8 cellular contexts compared by ENCODE assay signal in genomic region chr1:153783233-153784190, GRCh38. TPM values are rescaled to one million over a fixed set of nuclear protein-coding genes. Genes with fewer than 3 reads are reported as not detected.
DNase-seq lines count a peak whose midpoint lies in the region; ATAC-seq, FAIRE-seq and TF ChIP-seq lines count a peak whose summit lies in the region.

No MANE protein-coding gene starts in this region.

- H2BK15ac ChIP-seq in H1 (ENCODE audit: low read length): no peak overlapping the region

- no peak overlapping the region for H2BK12ac ChIP-seq in H1 (ENCODE audit: low read depth, low read length)

- peak overlapping the region; percentile 87 for H3K18ac ChIP-seq in H1 (ENCODE audit: extremely low read depth, low read length)

- H3K36me3 ChIP-seq in H1 (ENCODE audit: control insufficient read depth in 2 of 4, insufficient read depth in 4 of 4, low read length in 3 of 4) (no peaks in the 10 kb centered on the region), mesodermal cell (ENCODE audit: control insufficient read depth, insufficient read depth, low read length) (no peaks in the 10 kb centered on the region)

- WGBS in H1 (ENCODE audit: extremely low coverage in 1 of 2, insufficient coverage in 1 of 2, insufficient read length in 1 of 2, insufficient replicate concordance in 2 of 2, low coverage in 1 of 2, low lambda C conversion rate in 2 of 2, missing lambda C conversion rate in 1 of 2), 2 experiments: 6% methylated on average over 54 of the region's 61 CpGs; no CpG with 5 or more reads in 1 of the 2 experiments
- WGBS in mesodermal cell (ENCODE audit: insufficient coverage in 2 of 2), 2 experiments: 5 to 8% methylated on average over 38 to 44 of the region's 61 CpGs

- peak overlapping the region; percentile 86 for H4K8ac ChIP-seq in H1 (ENCODE audit: extremely low read depth, insufficient read depth, low read length)

- no peak for TF ChIP-seq RAD21 in H1 (IDR thresholded peaks at IDR 0.05 in 1 of 2, conservative IDR thresholded peaks at IDR 0.05 in 1 of 2; ENCODE audit: low read depth in 2 of 2, low read length in 2 of 2)

- TF ChIP-seq CTCF in H1 (IDR thresholded peaks at IDR 0.05; ENCODE audit: control extremely low read depth in 1 of 3, insufficient read depth in 1 of 3, low read depth in 1 of 3, low read length in 3 of 3): no peak

- H4K5ac ChIP-seq in H1 (ENCODE audit: insufficient read length, low read depth, low read length): peak overlapping the region; percentile 75

- no peaks in the 10 kb centered on the region; a peak in 1 of 7 replicates for H3K27me3 ChIP-seq in H1 (replicated peaks in 1 of 4; ENCODE audit: control insufficient read depth in 3 of 4, extremely low read depth in 1 of 4, insufficient read depth in 3 of 4, low read length in 3 of 4)

- no peak overlapping the region for H3K14ac ChIP-seq in H1 (ENCODE audit: insufficient read length)

- H3K27ac ChIP-seq in H1 (ENCODE audit: low read depth, low read length): peak overlapping the region; percentile 81; the same call in 1 of the 2 replicates
- H3K27ac ChIP-seq in mesodermal cell (ENCODE audit: low read depth, low read length, severe bottlenecking): peak overlapping the region; percentile 82

- CTCF ChIA-PET in H1 (lab: Charles Lee; ENCODE audit: partially characterized antibody): interaction anchor here (0.8 to 1.5 kb wide), 2 partner anchors 8 to 11 kb away, joined by 4 to 7 read pairs; partner anchors contain the start of gene SLC27A3

- H3K4me3 ChIP-seq in H1 (ENCODE audit: extremely low read depth in 1 of 4, insufficient read depth in 2 of 4, low read depth in 3 of 4, low read length in 4 of 4): peak overlapping the region; percentile 62 to 71 (median 66)
- H3K4me3 ChIP-seq in mesodermal cell (ENCODE audit: extremely low read depth, insufficient read depth, low read length, poor library complexity, severe bottlenecking): peak overlapping the region; percentile 62

- peak overlapping the region in 3 of 4 experiments; percentile 35 to 46 (median 43); a peak in 4 of 7 replicates for H3K9ac ChIP-seq in H1 (replicated peaks in 1 of 4; ENCODE audit: extremely low read depth in 1 of 4, low read depth in 3 of 4, low read length in 3 of 4)

- peak overlapping the region; percentile 73 to 78 for H3K4me2 ChIP-seq in H1 (ENCODE audit: insufficient read depth in 1 of 2, low read depth in 2 of 2, low read length in 2 of 2)

- no peak overlapping the region for H2BK120ac ChIP-seq in H1 (replicated peaks; ENCODE audit: low read depth, low read length)

- no peak overlapping the region for H2AK5ac ChIP-seq in H1 (ENCODE audit: low read depth, low read length)

- H2BK5ac ChIP-seq in H1 (ENCODE audit: low read depth, low read length): peak overlapping the region; percentile 77; the same call in 1 of the 2 replicates

- H3K4ac ChIP-seq in H1 (replicated peaks; ENCODE audit: insufficient read length, low read depth, low read length): peak overlapping the region; percentile 21

- H3K23ac ChIP-seq in H1 (ENCODE audit: insufficient read length): no peak overlapping the region

- peaks cover 0 to 2% (median 0%) of the 10 kb centered on the region in 4 experiments; a peak in 2 of 7 replicates for H3K4me1 ChIP-seq in H1 (replicated peaks in 1 of 4; ENCODE audit: control insufficient read depth in 3 of 4, insufficient read depth in 4 of 4, low read length in 3 of 4)
- peaks cover 5% of the 10 kb centered on the region for H3K4me1 ChIP-seq in mesodermal cell (ENCODE audit: control insufficient read depth, insufficient read depth, low read length, poor library complexity, severe bottlenecking)

- TF ChIP-seq EP300 in H1 (IDR thresholded peaks at IDR 0.05; ENCODE audit: borderline replicate concordance in 1 of 2, low read depth in 2 of 2, low read length in 2 of 2): no peak

- peak in 1 of 2 experiments; percentile 86; a peak in 2 of 3 replicates for TF ChIP-seq POLR2A in H1 (IDR thresholded peaks at IDR 0.05; ENCODE audit: control extremely low read depth in 1 of 2, low read depth in 2 of 2, low read length in 2 of 2)

- no peaks in the 10 kb centered on the region for H4K20me1 ChIP-seq in H1 (replicated peaks in 1 of 2; ENCODE audit: control insufficient read depth in 1 of 2, insufficient read depth in 2 of 2, low read length in 2 of 2)

- peak; percentile 96 for DNase-seq in COLO668 (lab: John Stamatoyannopoulos, UW; ENCODE audit: unreplicated experiment)
- peak; percentile 56 for DNase-seq in HS-5 (ENCODE audit: low read depth)
- peak; percentile 86 to 97 for DNase-seq in NOMO-1 (lab: John Stamatoyannopoulos, UW; ENCODE audit: unreplicated experiment in 2 of 2)
- peak; percentile 78 to 83 (median 80) for DNase-seq in activated CD8-positive, alpha-beta memory T cell treated with anti-CD3 and anti-CD28 coated beads for 48 hours (ENCODE audit: low read depth in 2 of 3, low spot score in 2 of 3)
- peak; percentile 80 to 97 for DNase-seq in H1 (ENCODE audit: low read depth in 1 of 2, low spot score in 2 of 2)
- peak; percentile 85 for DNase-seq in stimulated activated CD8-positive, alpha-beta memory T cell treated with anti-CD3 and anti-CD28 coated beads, Interleukin-15, amount 100 ng/mL, for 24 hours (ENCODE audit: low read depth)

- H3K79me2 ChIP-seq in H1 (ENCODE audit: control insufficient read depth in 1 of 2, insufficient read depth in 2 of 2, low read length in 2 of 2): no peaks in the 10 kb centered on the region

- 0 out of 2 replicates have a peak overlapping the region, but pooled peaks have one; percentile 48 for H2AFZ ChIP-seq in H1 (ENCODE audit: low read length)

- H3K9me3 ChIP-seq in H1 (ENCODE audit: insufficient read depth in 2 of 2, low read depth in 1 of 2, low read length in 1 of 2): no peaks in the 10 kb centered on the region
- no peaks in the 10 kb centered on the region for H3K9me3 ChIP-seq in mesodermal cell (ENCODE audit: control insufficient read depth, low read length)

- H2BK20ac ChIP-seq in H1 (ENCODE audit: low read length): no peak overlapping the region

- ATAC-seq in GM19468 (IDR thresholded peaks at IDR 0.05; ENCODE audit: extremely low read depth, unreplicated experiment): peak; percentile 81

- H3K56ac ChIP-seq in H1 (replicated peaks; ENCODE audit: insufficient read length, low read depth, low read length): peak overlapping the region; percentile 77

- POLR2A ChIA-PET in H1 (lab: Charles Lee; ENCODE audit: partially characterized antibody): interaction anchor here (0.6 to 3.2 kb wide), 11 partner anchors 8 to 331 kb away, joined by 3 to 17 read pairs (median 4); partner anchors contain the start of genes RPS27, SLC27A3 and SLC39A1

- H3K23me2 ChIP-seq in H1 (ENCODE audit: low read depth, low read length): no peaks in the 10 kb centered on the region; the same call in 1 of the 2 replicates

- peak overlapping the region; percentile 66 for H4K91ac ChIP-seq in H1 (replicated peaks; ENCODE audit: insufficient read length, low read length)

- H3K79me1 ChIP-seq in H1 (ENCODE audit: low read depth, low read length): no peaks in the 10 kb centered on the region

- FAIRE-seq in H1 (lab: Jason Lieb, UNC): no peak

TF ChIP-seq in H1, 55 proteins besides CTCF, POLR2A, EP300 and RAD21 (continues in another document):
- 0 out of 2 replicates have a peak, but pooled peaks have one; percentile 25 for TF ChIP-seq E2F6 (IDR thresholded peaks at IDR 0.05)
- TF ChIP-seq CHD2 (IDR thresholded peaks at IDR 0.05; ENCODE audit: low read length): no peak
- no peak for TF ChIP-seq CTBP2 (IDR thresholded peaks at IDR 0.05; ENCODE audit: borderline replicate concordance, insufficient read depth, insufficient read length, low read length)
- TF ChIP-seq PHF8 (conservative IDR thresholded peaks at IDR 0.05; ENCODE audit: low read depth, low read length): peak; percentile 92
- no peak for TF ChIP-seq KDM1A (IDR thresholded peaks at IDR 0.05; ENCODE audit: borderline replicate concordance, low read length)
- TF ChIP-seq SIRT6 (IDR thresholded peaks at IDR 0.05; ENCODE audit: low read length): no peak
- TF ChIP-seq CHD1 (IDR thresholded peaks at IDR 0.05; ENCODE audit: low read depth, low read length): no peak
- TF ChIP-seq TAF7 (optimal IDR thresholded peaks at IDR 0.05; ENCODE audit: borderline replicate concordance, low read depth, low read length): peak; percentile 63
- TF ChIP-seq BCL11A (IDR thresholded peaks at IDR 0.05; ENCODE audit: low read depth in 2 of 2, low read length in 2 of 2): no peak
- no peak for TF ChIP-seq ATF3 (IDR thresholded peaks at IDR 0.05; ENCODE audit: insufficient read depth, low read depth, low read length)

RNA-seq across cellular contexts. Expression of gene SLC27A3, which starts 8.3 kb away (rescaled TPM):
- total RNA-seq in H1 (2021; fragmentation: NEBNext Ultra II Directional; extraction: Animal tissue kit (Norgen Biotek cat#: 25700)): 29.4 and 39.1 TPM in 2 replicates
- polyA plus RNA-seq in H1 (2011; rRNA removed): 40.1 and 51.2 TPM in 2 replicates
- polyA plus RNA-seq in H1 (2011; cell fraction: cytosol; rRNA removed): 44.7 TPM
- 133 TPM for polyA plus RNA-seq in H1 (2011; cell fraction: nucleus; rRNA removed)
- 42.0 to 62.3 TPM (median 55.1 TPM) in 4 replicates for polyA plus RNA-seq in H1 (2012, experiment 1 of 2)
- polyA plus RNA-seq in H1 (2012, experiment 2 of 2): 50.1 TPM
- polyA plus RNA-seq in H1 (2013, experiment 1 of 2): 44.3 TPM
- polyA plus RNA-seq in H1 (2013, experiment 2 of 2): 41.0 TPM
- 56.9 and 65.2 TPM in 2 replicates for polyA minus RNA-seq in H1 (2011; rRNA and poly(A)+ RNA removed)
- 30.4 TPM for polyA minus RNA-seq in H1 (2011; cell fraction: cytosol; rRNA and poly(A)+ RNA removed)
- polyA minus RNA-seq in H1 (2011; cell fraction: nucleus; rRNA and poly(A)+ RNA removed): 19.4 TPM
- 38.5 TPM for polyA plus RNA-seq in mesodermal cell (2013, experiment 1 of 2)
- polyA plus RNA-seq in mesodermal cell (2013, experiment 2 of 2): 29.9 TPM

RNA-seq across cellular contexts. Expression of gene INTS3, which starts 55.7 kb away (rescaled TPM):
- 63.2 and 66.8 TPM in 2 replicates for total RNA-seq in H1 (2021; fragmentation: NEBNext Ultra II Directional; extraction: Animal tissue kit (Norgen Biotek cat#: 25700))
- polyA plus RNA-seq in H1 (2011; rRNA removed): 86.9 and 93.2 TPM in 2 replicates
- 46.3 TPM for polyA plus RNA-seq in H1 (2011; cell fraction: cytosol; rRNA removed)
- polyA plus RNA-seq in H1 (2011; cell fraction: nucleus; rRNA removed): 184 TPM
- 58.2 to 67.1 TPM (median 62.7 TPM) in 4 replicates for polyA plus RNA-seq in H1 (2012, experiment 1 of 2)
- 30.6 TPM for polyA plus RNA-seq in H1 (2012, experiment 2 of 2)
- polyA plus RNA-seq in H1 (2013, experiment 1 of 2): 36.2 TPM
- 32.5 TPM for polyA plus RNA-seq in H1 (2013, experiment 2 of 2)
- 87.6 and 105 TPM in 2 replicates for polyA minus RNA-seq in H1 (2011; rRNA and poly(A)+ RNA removed)
- polyA minus RNA-seq in H1 (2011; cell fraction: cytosol; rRNA and poly(A)+ RNA removed): 33.4 TPM
- 71.9 TPM for polyA minus RNA-seq in H1 (2011; cell fraction: nucleus; rRNA and poly(A)+ RNA removed)
- 56.7 TPM for polyA plus RNA-seq in mesodermal cell (2013, experiment 1 of 2)
- polyA plus RNA-seq in mesodermal cell (2013, experiment 2 of 2): 50.1 TPM

Comparison
In these comparisons a context has a peak if more than half of its experiments do, and no peak if none do; other contexts are left out.
1. Peak in every context shown above with its lines: DNase-seq, ATAC-seq, H3K4me3 ChIP-seq and H3K27ac ChIP-seq.